ENCODE assay signal across 8 cellular contexts in genomic region chr6:107847844-107848802, GRCh38. TPM values are rescaled to one million over a fixed set of nuclear protein-coding genes. Genes with fewer than 3 reads are reported as not detected.
DNase-seq lines count a peak whose midpoint lies in the region; ATAC-seq lines count a peak whose summit lies in the region.

No MANE protein-coding gene starts in this region.

- no peaks in the 10 kb centered on the region for H3K27me3 ChIP-seq in effector memory CD4-positive, alpha-beta T cell (replicated peaks; ENCODE audit: control insufficient read depth, insufficient read depth, low read length, poor library complexity, severe bottlenecking)
- H3K27me3 ChIP-seq in mesenchymal stem cell (ENCODE audit: control insufficient read depth in 1 of 2, insufficient read depth in 1 of 2, low read length in 2 of 2): no peaks in the 10 kb centered on the region

- H3K4me1 ChIP-seq in effector memory CD4-positive, alpha-beta T cell (ENCODE audit: control insufficient read depth, insufficient read depth, low read length, poor library complexity, severe bottlenecking): peaks cover 15% of the 10 kb centered on the region
- H3K4me1 ChIP-seq in mesenchymal stem cell (ENCODE audit: control insufficient read depth, insufficient read depth, low read depth, low read length): peaks cover 7% of the 10 kb centered on the region

- no peak overlapping the region for H2BK120ac ChIP-seq in mesenchymal stem cell (ENCODE audit: low read depth, low read length)

- H2BK15ac ChIP-seq in mesenchymal stem cell (ENCODE audit: low read depth, poor library complexity, severe bottlenecking): peak overlapping the region; percentile 82

- peak overlapping the region; percentile 85 for H3K9ac ChIP-seq in mesenchymal stem cell (ENCODE audit: low read length)

- peak overlapping the region; percentile 25 for H3K27ac ChIP-seq in effector memory CD4-positive, alpha-beta T cell (ENCODE audit: insufficient read depth, low read length, poor library complexity, severe bottlenecking)
- H3K27ac ChIP-seq in mesenchymal stem cell (ENCODE audit: low read length, poor library complexity, severe bottlenecking): no peak overlapping the region

- no peak overlapping the region for H2AK5ac ChIP-seq in mesenchymal stem cell (ENCODE audit: low read length, severe bottlenecking)

- peak overlapping the region; percentile 58 for H3K4me3 ChIP-seq in effector memory CD4-positive, alpha-beta T cell (ENCODE audit: insufficient read depth, low read depth, low read length, poor library complexity, severe bottlenecking)
- peak overlapping the region; percentile 53 to 84 for H3K4me3 ChIP-seq in mesenchymal stem cell (ENCODE audit: insufficient read depth in 1 of 2, low read depth in 1 of 2, low read length in 2 of 2)

- H3K4me2 ChIP-seq in mesenchymal stem cell (ENCODE audit: low read length, poor library complexity, severe bottlenecking): peak overlapping the region; percentile 92

- DNase-seq in NK-92 treated with Interleukin-12 subunit alpha and Interleukin-12 subunit beta, amount 100 ng/mL, for 24 hours (lab: John Stamatoyannopoulos, UW): peak; percentile 64
- DNase-seq in NK-92 (lab: John Stamatoyannopoulos, UW; ENCODE audit: unreplicated experiment) (no peak), NCI-H82 treated with DMSO at 0.1 percent for 48 hours (lab: John Stamatoyannopoulos, UW; ENCODE audit: unreplicated experiment) (peak; percentile 46), mesenchymal stem cell (peak; percentile 84)
- peak; percentile 53 to 75 for DNase-seq in activated CD8-positive, alpha-beta memory T cell treated with anti-CD3 and anti-CD28 coated beads for 1 hour (ENCODE audit: extremely low read depth in 1 of 2, low read depth in 1 of 2)
- peak; percentile 62 to 74 (median 68) for DNase-seq in effector memory CD4-positive, alpha-beta T cell
- DNase-seq in stimulated activated CD4-positive, alpha-beta T cell treated with anti-CD3 and anti-CD28 coated beads, TNF-alpha, amount 100 ng/mL, for 48 hours (ENCODE audit: low read depth in 3 of 3): peak; percentile 62 to 74 (median 72)

- H2BK12ac ChIP-seq in mesenchymal stem cell (ENCODE audit: low read length in 2 of 2): no peak overlapping the region

- H3K14ac ChIP-seq in mesenchymal stem cell (ENCODE audit: low read length in 2 of 2): peak overlapping the region in 1 of 2 experiments; percentile 63

- H3K36me3 ChIP-seq in effector memory CD4-positive, alpha-beta T cell (ENCODE audit: control insufficient read depth, insufficient read depth, low read length): no peaks in the 10 kb centered on the region
- H3K36me3 ChIP-seq in mesenchymal stem cell (ENCODE audit: control insufficient read depth in 1 of 2, insufficient read depth in 2 of 2, low read depth in 1 of 2, low read length in 2 of 2): no peaks in the 10 kb centered on the region

- H3K9me3 ChIP-seq in effector memory CD4-positive, alpha-beta T cell (ENCODE audit: control insufficient read depth, low read length): no peaks in the 10 kb centered on the region
- no peaks in the 10 kb centered on the region for H3K9me3 ChIP-seq in mesenchymal stem cell (ENCODE audit: control insufficient read depth, low read length)

- ATAC-seq in HG03432 (IDR thresholded peaks at IDR 0.05; ENCODE audit: unreplicated experiment): peak; percentile 86

- H3K4ac ChIP-seq in mesenchymal stem cell (ENCODE audit: low read depth in 1 of 2, low read length in 2 of 2): peak overlapping the region in 1 of 2 experiments; percentile 2

- H4K8ac ChIP-seq in mesenchymal stem cell (ENCODE audit: low read length): peak overlapping the region; percentile 99

- peak overlapping the region; percentile 94 for H2AFZ ChIP-seq in mesenchymal stem cell (ENCODE audit: low read depth, low read length)

- peak overlapping the region; percentile 55 to 77 for H3K18ac ChIP-seq in mesenchymal stem cell (ENCODE audit: low read depth in 1 of 2, low read length in 2 of 2)

- no peaks in the 10 kb centered on the region for H3K79me1 ChIP-seq in mesenchymal stem cell (replicated peaks; ENCODE audit: low read length, poor library complexity, severe bottlenecking)

- peak overlapping the region in 1 of 2 experiments; percentile 32 for H3K23ac ChIP-seq in mesenchymal stem cell (ENCODE audit: low read length in 2 of 2)

- no peak overlapping the region for H2BK5ac ChIP-seq in mesenchymal stem cell (ENCODE audit: low read depth, low read length, poor library complexity, severe bottlenecking)

- 6% methylated on average over 51 of the region's 52 CpGs for WGBS in mesenchymal stem cell

- peak overlapping the region; percentile 84 for H4K91ac ChIP-seq in mesenchymal stem cell (ENCODE audit: low read length)

RNA-seq across cellular contexts. Expression of gene SCML4, which starts 24.0 kb away (rescaled TPM):
- polyA plus RNA-seq in mesenchymal stem cell (2013, experiment 1 of 2): not detected
- not detected for polyA plus RNA-seq in mesenchymal stem cell (2013, experiment 2 of 2)
